1 cellular context compared by ENCODE assay signal in the genomic region with DNA sequence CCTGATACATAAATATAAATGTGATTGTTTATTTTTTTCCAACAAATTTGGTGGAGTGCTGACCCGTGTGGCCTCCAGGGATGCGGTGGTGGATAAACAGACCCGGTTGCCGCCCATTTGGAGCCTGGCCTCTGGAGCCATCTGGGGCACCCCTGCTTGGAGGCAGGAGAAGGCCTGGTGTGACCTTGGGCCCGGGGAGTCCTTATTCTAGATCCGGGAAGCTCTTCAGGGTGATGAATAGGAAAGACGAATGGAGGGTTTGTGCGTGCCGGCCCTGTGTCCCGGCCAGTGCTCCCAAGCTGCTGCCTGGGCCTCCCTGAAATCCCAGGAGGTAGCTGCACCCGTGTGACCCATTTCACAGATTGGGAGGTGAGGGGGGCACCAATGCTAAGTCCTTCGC.
TF ChIP-seq lines count a peak whose summit lies in the region.

No MANE protein-coding gene starts in this region.

TF ChIP-seq in H1, 55 proteins besides CTCF, POLR2A, EP300 and RAD21:
- TF ChIP-seq RBBP5 (IDR thresholded peaks at IDR 0.05; ENCODE audit: borderline replicate concordance, low read depth, low read length) = no peak
- no peak for TF ChIP-seq RNF2 (IDR thresholded peaks at IDR 0.05; ENCODE audit: borderline replicate concordance, low read depth, low read length, missing control alignments, poor library complexity, severe bottlenecking)
- TF ChIP-seq BACH1 (IDR thresholded peaks at IDR 0.05; ENCODE audit: low read length) = no peak
- TF ChIP-seq, protein P1, sequence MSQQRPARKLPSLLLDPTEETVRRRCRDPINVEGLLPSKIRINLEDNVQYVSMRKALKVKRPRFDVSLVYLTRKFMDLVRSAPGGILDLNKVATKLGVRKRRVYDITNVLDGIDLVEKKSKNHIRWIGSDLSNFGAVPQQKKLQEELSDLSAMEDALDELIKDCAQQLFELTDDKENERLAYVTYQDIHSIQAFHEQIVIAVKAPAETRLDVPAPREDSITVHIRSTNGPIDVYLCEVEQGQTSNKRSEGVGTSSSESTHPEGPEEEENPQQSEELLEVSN (IDR thresholded peaks at IDR 0.05) = no peak
